Comparison of ENCODE assay signal across 8 cellular contexts in the genomic region with DNA sequence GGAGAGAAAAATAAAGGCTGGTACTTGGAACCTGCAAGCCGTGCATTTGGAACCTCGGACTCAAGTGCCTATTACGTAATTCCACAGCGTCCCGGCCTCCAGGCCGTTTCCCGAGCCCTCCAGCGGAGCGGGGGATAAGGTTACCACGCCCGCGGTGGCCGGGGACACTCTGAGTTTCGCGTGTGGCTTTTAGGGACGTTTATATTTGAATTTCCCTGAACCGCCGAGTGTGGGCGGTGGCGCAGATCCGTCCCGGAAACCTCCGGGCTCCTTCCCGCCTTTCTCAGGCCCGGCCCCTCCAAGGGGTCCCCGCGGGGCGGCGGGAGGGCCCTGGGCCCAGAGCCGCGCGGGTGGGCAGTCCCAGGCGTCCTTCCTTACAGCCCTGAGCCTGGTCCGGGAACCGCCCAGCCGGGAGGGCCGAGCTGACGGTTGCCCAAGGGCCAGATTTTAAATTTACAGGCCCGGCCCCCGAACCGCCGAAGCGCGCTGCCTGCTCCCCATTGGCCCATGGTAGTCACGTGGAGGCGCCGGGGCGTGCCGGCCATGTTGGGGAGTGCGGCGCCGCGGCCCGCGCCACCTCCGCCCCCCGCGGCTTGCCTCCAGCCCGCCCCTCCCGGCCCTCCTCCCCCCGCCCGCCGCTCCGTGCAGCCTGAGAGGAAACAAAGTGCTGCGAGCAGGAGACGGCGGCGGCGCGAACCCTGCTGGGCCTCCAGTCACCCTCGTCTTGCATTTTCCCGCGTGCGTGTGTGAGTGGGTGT. TPM values are rescaled to one million over a fixed set of nuclear protein-coding genes. Genes with fewer than 3 reads are reported as not detected.
DNase-seq lines count a peak whose midpoint lies in the region; ATAC-seq, FAIRE-seq and TF ChIP-seq lines count a peak whose summit lies in the region.

A gene with protein sequence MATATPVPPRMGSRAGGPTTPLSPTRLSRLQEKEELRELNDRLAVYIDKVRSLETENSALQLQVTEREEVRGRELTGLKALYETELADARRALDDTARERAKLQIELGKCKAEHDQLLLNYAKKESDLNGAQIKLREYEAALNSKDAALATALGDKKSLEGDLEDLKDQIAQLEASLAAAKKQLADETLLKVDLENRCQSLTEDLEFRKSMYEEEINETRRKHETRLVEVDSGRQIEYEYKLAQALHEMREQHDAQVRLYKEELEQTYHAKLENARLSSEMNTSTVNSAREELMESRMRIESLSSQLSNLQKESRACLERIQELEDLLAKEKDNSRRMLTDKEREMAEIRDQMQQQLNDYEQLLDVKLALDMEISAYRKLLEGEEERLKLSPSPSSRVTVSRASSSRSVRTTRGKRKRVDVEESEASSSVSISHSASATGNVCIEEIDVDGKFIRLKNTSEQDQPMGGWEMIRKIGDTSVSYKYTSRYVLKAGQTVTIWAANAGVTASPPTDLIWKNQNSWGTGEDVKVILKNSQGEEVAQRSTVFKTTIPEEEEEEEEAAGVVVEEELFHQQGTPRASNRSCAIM (plus strand): TSS at position 638 of the 758 bp plus-strand sequence. CDS start 373 bp downstream, outside the sequence.

- peaks cover 0 to 10% (median 0%) of the 10 kb centered on the region in 3 experiments for H3K36me3 ChIP-seq in naive thymus-derived CD4-positive, alpha-beta T cell (ENCODE audit: control insufficient read depth in 2 of 3, insufficient read depth in 3 of 3, low read length in 3 of 3)

- no peak for TF ChIP-seq CTCF in RWPE1 (conservative IDR thresholded peaks at IDR 0.05; ENCODE audit: low read depth)

- H3K9me3 Mint-ChIP-seq in naive thymus-derived CD4-positive, alpha-beta T cell, result no peaks in the 10 kb centered on the region
- H3K9me3 Mint-ChIP-seq in stimulated activated memory B cell treated with anti-CD40 and anti-IgM and Interleukin-4, amounts not matched to agents 10 μg/mL and 1 μg/mL and 100 μg/mL, for 72 hours, result no peaks in the 10 kb centered on the region

- peaks cover 18 to 22% of the 10 kb centered on the region in 2 donors for H3K4me1 ChIP-seq in naive thymus-derived CD4-positive, alpha-beta T cell (ENCODE audit: control insufficient read depth in 2 of 2, insufficient read depth in 2 of 2, low read length in 2 of 2)

- DNase-seq in ELF-1 (ENCODE audit: low read depth, low spot score), result peak; percentile 99
- peak; percentile 84 for DNase-seq in H54 (ENCODE audit: insufficient read length, low spot score)
- peak; percentile 97 for DNase-seq in LoVo (ENCODE audit: low spot score)
- peak; percentile 97 for DNase-seq in RWPE1 (ENCODE audit: low spot score)
- DNase-seq in activated T-helper 1 cell treated with anti-CD3 and anti-CD28 coated beads, Interleukin-2, amount 50 U/mL, for 16 hours (ENCODE audit: low read depth in 1 of 2, low spot score in 1 of 2), result peak; percentile 83 to 89
- DNase-seq in fibroblast of gingiva (ENCODE audit: low read depth), result peak; percentile 96
- DNase-seq in naive thymus-derived CD4-positive, alpha-beta T cell, result peak; percentile 90 to 98 (median 94)

- no peaks in the 10 kb centered on the region for H3K27me3 Mint-ChIP-seq in naive thymus-derived CD4-positive, alpha-beta T cell
- no peaks in the 10 kb centered on the region for H3K27me3 Mint-ChIP-seq in stimulated activated memory B cell treated with anti-CD40 and anti-IgM and Interleukin-4, amounts not matched to agents 10 μg/mL and 1 μg/mL and 100 μg/mL, for 72 hours

- FAIRE-seq in H54 (lab: Jason Lieb, UNC), result no peak

- H3K9me3 ChIP-seq in naive thymus-derived CD4-positive, alpha-beta T cell (ENCODE audit: control insufficient read depth in 2 of 3, low read length in 3 of 3), result no peaks in the 10 kb centered on the region

- H3K4me3 Mint-ChIP-seq in naive thymus-derived CD4-positive, alpha-beta T cell, result peak within 1 kb of the TSS; percentile 89 to 97 (median 96)
- peak within 1 kb of the TSS; percentile 92 for H3K4me3 Mint-ChIP-seq in stimulated activated memory B cell treated with anti-CD40 and anti-IgM and Interleukin-4, amounts not matched to agents 10 μg/mL and 1 μg/mL and 100 μg/mL, for 72 hours

- intact Hi-C loops in naive thymus-derived CD4-positive, alpha-beta T cell (cut with micrococcal nuclease), result loop anchor here (1.0 to 10.0 kb wide), 15 partner anchors 14 to 1307 kb away; a partner anchor contains a TSS

- peak; percentile 91 for TF ChIP-seq POLR2A in H54 (IDR thresholded peaks at IDR 0.05; ENCODE audit: low read depth, low read length)

- H3K4me3 ChIP-seq in naive thymus-derived CD4-positive, alpha-beta T cell (ENCODE audit: low read length), result peak within 1 kb of the TSS; percentile 93

- peak within 1 kb of the TSS; percentile 91 to 99 (median 95) for H3K27ac Mint-ChIP-seq in naive thymus-derived CD4-positive, alpha-beta T cell
- H3K27ac Mint-ChIP-seq in stimulated activated memory B cell treated with anti-CD40 and anti-IgM and Interleukin-4, amounts not matched to agents 10 μg/mL and 1 μg/mL and 100 μg/mL, for 72 hours, result peak within 1 kb of the TSS; percentile 97

- no peaks in the 10 kb centered on the region for H3K27me3 ChIP-seq in naive thymus-derived CD4-positive, alpha-beta T cell (ENCODE audit: control insufficient read depth in 2 of 2, insufficient read depth in 2 of 2, low read length in 2 of 2)

- POLR2A ChIA-PET in RWPE1 (lab: Yijun Ruan, JAX; ENCODE audit: low non-redundant PET), result interaction anchor here (0.6 to 1.6 kb wide), 2 partner anchors 26 to 30 kb away, joined by 3 to 5 read pairs; no protein-coding TSS in a partner anchor
- POLR2A ChIA-PET in naive thymus-derived CD4-positive, alpha-beta T cell (lab: Charles Lee), result interaction anchor here (0.8 to 3.1 kb wide), 15 partner anchors 10 to 452 kb away, joined by 3 to 31 read pairs (median 7); a partner anchor contains a TSS

- H3K4me1 Mint-ChIP-seq in naive thymus-derived CD4-positive, alpha-beta T cell, result peaks cover 6 to 31% (median 25%) of the 10 kb centered on the region in 7 donors
- H3K4me1 Mint-ChIP-seq in stimulated activated memory B cell treated with anti-CD40 and anti-IgM and Interleukin-4, amounts not matched to agents 10 μg/mL and 1 μg/mL and 100 μg/mL, for 72 hours, result peaks cover 20% of the 10 kb centered on the region

- H3K36me3 Mint-ChIP-seq in naive thymus-derived CD4-positive, alpha-beta T cell, result peaks cover 0 to 12% (median 0%) of the 10 kb centered on the region in 5 donors
- H3K36me3 Mint-ChIP-seq in stimulated activated memory B cell treated with anti-CD40 and anti-IgM and Interleukin-4, amounts not matched to agents 10 μg/mL and 1 μg/mL and 100 μg/mL, for 72 hours, result peaks cover 5% of the 10 kb centered on the region

- CTCF ChIA-PET in RWPE1 (lab: Yijun Ruan, JAX), result interaction anchor here (0.6 to 0.7 kb wide), 3 partner anchors 9 to 231 kb away, joined by 3 to 4 read pairs (median 3); no protein-coding TSS in a partner anchor
- CTCF ChIA-PET in naive thymus-derived CD4-positive, alpha-beta T cell (lab: Charles Lee), result interaction anchor here (1.2 to 6.0 kb wide), 2 partner anchors 99 to 169 kb away, joined by 3 to 95 read pairs; no protein-coding TSS in a partner anchor

- H3K27ac ChIP-seq in RWPE1, result peak within 1 kb of the TSS; percentile 97
- H3K27ac ChIP-seq in naive thymus-derived CD4-positive, alpha-beta T cell (ENCODE audit: low read depth, low read length), result peak within 1 kb of the TSS; percentile 97

- ATAC-seq in naive thymus-derived CD4-positive, alpha-beta T cell, result peak; percentile 86
- ATAC-seq in stimulated activated memory B cell treated with anti-CD40 and anti-IgM and Interleukin-4, amounts not matched to agents 10 μg/mL and 1 μg/mL and 100 μg/mL, for 72 hours, result peak; percentile 89

RNA-seq across cellular contexts. Expression of the gene that starts here (rescaled TPM):
- 100 to 1,000 TPM in 1 of 5 experiments, 10 to 100 TPM in 4; 20.8 to 218 (median 32.6) TPM for total RNA-seq in naive thymus-derived CD4-positive, alpha-beta T cell
- polyA plus RNA-seq in naive thymus-derived CD4-positive, alpha-beta T cell, result 10 to 100 TPM; 10.5 to 11.3 TPM

Comparison
In these comparisons a context has a peak if more than half of its experiments do, and no peak if none do; other contexts are left out.
1. Peak in every context shown above with its lines: DNase-seq, ATAC-seq, H3K4me3 ChIP-seq and H3K27ac ChIP-seq.